16 cellular contexts compared by ENCODE assay signal in genomic region chr7:80284848-80285247, GRCh38.
DNase-seq lines count a peak whose midpoint lies in the region; TF ChIP-seq lines count a peak whose summit lies in the region.
"Had no signal": no experiment of that assay in that cellular context is flagged by ENCODE, and none has a peak within 500 bp of the region (broad histone marks: within the 10 kb centered on the region; RNA-seq: fewer than 3 reads in every experiment).

No MANE protein-coding gene starts in this region.

- no peaks in the 10 kb centered on the region for H3K36me3 Mint-ChIP-seq in nephron (ENCODE audit: low read depth)
- H3K36me3 Mint-ChIP-seq: natural killer cell treated with Interleukin-12 subunit alpha and Interleukin-12 subunit beta and Interleukin-15 and Interleukin-18, amount 100 ng/mL, for 72 hours had no signal

- no peak overlapping the region for H3K4me3 Mint-ChIP-seq in nephron
- H3K4me3 Mint-ChIP-seq: activated CD4-positive, alpha-beta T cell treated with anti-CD3 and anti-CD28 coated beads, Interleukin-2, amount 10 ng/mL, durations not matched to agents 7 days and 5 days; natural killer cell treated with Interleukin-12 subunit alpha and Interleukin-12 subunit beta and Interleukin-15 and Interleukin-18, amount 100 ng/mL, for 72 hours; T-helper 1 cell treated with Interleukin-12 subunit alpha and Interleukin-12 subunit beta and Interleukin-4 antibody, amounts not matched to agents 30 μg/mL and 1 μg/mL, for 36 hours had no signal

- H3K4me1 Mint-ChIP-seq in nephron, result peaks cover 34% of the 10 kb centered on the region
- H3K4me1 Mint-ChIP-seq: activated CD4-positive, alpha-beta T cell treated with anti-CD3 and anti-CD28 coated beads, Interleukin-2, amount 10 ng/mL, durations not matched to agents 7 days and 5 days had no signal

- H3K27me3 Mint-ChIP-seq in nephron (ENCODE audit: low read depth), result no peaks in the 10 kb centered on the region
- H3K27me3 Mint-ChIP-seq: activated CD4-positive, alpha-beta T cell treated with anti-CD3 and anti-CD28 coated beads, Interleukin-2, amount 10 ng/mL, durations not matched to agents 7 days and 5 days; natural killer cell treated with Interleukin-12 subunit alpha and Interleukin-12 subunit beta and Interleukin-15 and Interleukin-18, amount 100 ng/mL, for 72 hours had no signal

- DNase-seq in GM03348 (ENCODE audit: low spot score) (peak; percentile 71), OCI-M1 (lab: John Stamatoyannopoulos, UW) (peak; percentile 40), epithelial cell of esophagus (ENCODE audit: low read depth) (peak; percentile 71), epidermal melanocyte (ENCODE audit: insufficient read length, low spot score) (no peak), SKM-1 (lab: John Stamatoyannopoulos, UW; ENCODE audit: unreplicated experiment) (no peak), NK-92 (lab: John Stamatoyannopoulos, UW; ENCODE audit: unreplicated experiment) (no peak)
- DNase-seq: activated CD4-positive, alpha-beta T cell treated with anti-CD3 and anti-CD28 coated beads, Interleukin-2, amount 10 ng/mL, durations not matched to agents 7 days and 5 days; cerebellar nuclear complex; NCI-H2029; NK-92 treated with Interleukin-12 subunit alpha and Interleukin-12 subunit beta, amount 100 ng/mL, for 24 hours; small intestine had no signal

- peak overlapping the region in 2 of 3 experiments; percentile 24 to 45 for H3K27ac Mint-ChIP-seq in nephron
- H3K27ac Mint-ChIP-seq: activated CD4-positive, alpha-beta T cell treated with anti-CD3 and anti-CD28 coated beads, Interleukin-2, amount 10 ng/mL, durations not matched to agents 7 days and 5 days; activated T-helper 2 cell treated with anti-CD3 and anti-CD28 coated beads, Interferon-gamma antibody, Interleukin-2, Interleukin-4, amounts not matched to agents 10 μg/mL and 5 μg/mL and 100 μg/mL, durations not matched to agents 14 hours and 24 hours and 36 hours; natural killer cell treated with Interleukin-12 subunit alpha and Interleukin-12 subunit beta and Interleukin-15 and Interleukin-18, amount 100 ng/mL, for 72 hours; T-helper 1 cell treated with Interleukin-12 subunit alpha and Interleukin-12 subunit beta and Interleukin-4 antibody, amounts not matched to agents 30 μg/mL and 1 μg/mL, for 36 hours had no signal

- TF ChIP-seq CTCF in epithelial cell of esophagus (IDR thresholded peaks at IDR 0.05; ENCODE audit: insufficient read depth, low read depth, low read length, missing control alignments) (no peak), nephron (IDR thresholded peaks at IDR 0.05; ENCODE audit: unreplicated experiment in 3 of 3) (no peak)

- no peak overlapping the region for H3K4me3 ChIP-seq in epithelial cell of esophagus (ENCODE audit: low read length)
- H3K4me3 ChIP-seq: thoracic aorta had no signal

- H3K9me3 Mint-ChIP-seq in nephron, result no peaks in the 10 kb centered on the region
- H3K9me3 Mint-ChIP-seq: activated CD4-positive, alpha-beta T cell treated with anti-CD3 and anti-CD28 coated beads, Interleukin-2, amount 10 ng/mL, durations not matched to agents 7 days and 5 days; activated T-helper 2 cell treated with anti-CD3 and anti-CD28 coated beads, Interferon-gamma antibody, Interleukin-2, Interleukin-4, amounts not matched to agents 10 μg/mL and 5 μg/mL and 100 μg/mL, durations not matched to agents 14 hours and 24 hours and 36 hours; natural killer cell treated with Interleukin-12 subunit alpha and Interleukin-12 subunit beta and Interleukin-15 and Interleukin-18, amount 100 ng/mL, for 72 hours; T-helper 1 cell treated with Interleukin-12 subunit alpha and Interleukin-12 subunit beta and Interleukin-4 antibody, amounts not matched to agents 30 μg/mL and 1 μg/mL, for 36 hours had no signal

Comparison
In these comparisons a context has a peak if more than half of its experiments do, and no peak if none do; other contexts are left out.
1. DNase-seq: peak in GM03348 (single experiment), OCI-M1 (single experiment) and epithelial cell of esophagus (single experiment); none in epidermal melanocyte (single experiment), SKM-1 (single experiment) and NK-92 (single experiment).